ENCODE assay signal across 9 cellular contexts in genomic region chr20:23049933-23050838, GRCh38. TPM values are rescaled to one million over a fixed set of nuclear protein-coding genes. Genes with fewer than 3 reads are reported as not detected.
A peak's percentile ranks its signal among the peaks of the same experiment; 100 is the strongest.
DNase-seq lines count a peak whose midpoint lies in the region; ATAC-seq, FAIRE-seq and TF ChIP-seq lines count a peak whose summit lies in the region.
"Had no signal": no experiment of that assay in that cellular context is flagged by ENCODE, and none has a peak within 500 bp of the region (broad histone marks: within the 10 kb centered on the region; RNA-seq: fewer than 3 reads in every experiment).

No MANE protein-coding gene starts in this region.

- no peak for FAIRE-seq in keratinocyte (lab: Jason Lieb, UNC)
- FAIRE-seq: colon had no signal

- peaks cover 88% of the 10 kb centered on the region for H3K27me3 ChIP-seq in HUES6 (ENCODE audit: control insufficient read depth, insufficient read depth, low read length)
- H3K27me3 ChIP-seq in keratinocyte (ENCODE audit: control insufficient read depth, extremely low read depth, insufficient read depth, low read length), result no peaks in the 10 kb centered on the region

- H3K36me3 Mint-ChIP-seq in brain, result no peaks in the 10 kb centered on the region
- no peaks in the 10 kb centered on the region for H3K36me3 Mint-ChIP-seq in stimulated activated naive B cell treated with anti-CD40 and anti-IgM and Interleukin-4, amounts not matched to agents 10 μg/mL and 1 μg/mL and 100 μg/mL, for 72 hours

- dilution Hi-C loops in keratinocyte (cut with MboI; ENCODE audit: extremely low pct_ligation_motif_present, low sequenced_read_pairs), result loop anchor here (25.0 kb wide), 1 partner anchor 137 kb away; no protein-coding TSS in a partner anchor

- H3K27me3 Mint-ChIP-seq in brain, result peaks cover 88% of the 10 kb centered on the region
- H3K27me3 Mint-ChIP-seq in stimulated activated naive B cell treated with anti-CD40 and anti-IgM and Interleukin-4, amounts not matched to agents 10 μg/mL and 1 μg/mL and 100 μg/mL, for 72 hours, result peaks cover 53 to 63% of the 10 kb centered on the region in 2 donors

- TF ChIP-seq CTCF in brain (conservative IDR thresholded peaks at IDR 0.05) (no peak), keratinocyte (optimal IDR thresholded peaks at IDR 0.05 in 1 of 3, IDR thresholded peaks at IDR 0.05 in 1 of 3, conservative IDR thresholded peaks at IDR 0.05 in 1 of 3; ENCODE audit: extremely low read depth in 1 of 3, insufficient read depth in 2 of 3, low read length in 3 of 3) (peak in 1 of 3 experiments; percentile 16)

- H2AFZ ChIP-seq in keratinocyte (ENCODE audit: control insufficient read depth, low read length), result peak overlapping the region; percentile 89

- H3K9me3 ChIP-seq in HUES6 (ENCODE audit: control insufficient read depth, insufficient read depth, low read depth, low read length), result no peaks in the 10 kb centered on the region
- H3K9me3 ChIP-seq in keratinocyte (ENCODE audit: control insufficient read depth, low read depth, low read length), result no peaks in the 10 kb centered on the region

- ATAC-seq in stimulated activated naive B cell treated with anti-CD40 and anti-IgM and Interleukin-4, amounts not matched to agents 10 μg/mL and 1 μg/mL and 100 μg/mL, for 72 hours (replicated peaks), result no peak
- ATAC-seq in HG02588 (IDR thresholded peaks at IDR 0.05; ENCODE audit: unreplicated experiment) (no peak), GM19452 (IDR thresholded peaks at IDR 0.05; ENCODE audit: unreplicated experiment) (no peak)

- peak overlapping the region; percentile 70 to 88 (median 84) for H3K4me3 Mint-ChIP-seq in brain
- peak overlapping the region; percentile 58 to 65 for H3K4me3 Mint-ChIP-seq in stimulated activated naive B cell treated with anti-CD40 and anti-IgM and Interleukin-4, amounts not matched to agents 10 μg/mL and 1 μg/mL and 100 μg/mL, for 72 hours

- H3K4me1 ChIP-seq in HUES6 (ENCODE audit: control insufficient read depth, insufficient read depth, low read length), result peaks cover 12% of the 10 kb centered on the region
- H3K4me1 ChIP-seq in keratinocyte (ENCODE audit: control insufficient read depth, extremely low read depth, insufficient read depth, low read length), result peaks cover 19% of the 10 kb centered on the region

- no peaks in the 10 kb centered on the region for H3K79me2 ChIP-seq in keratinocyte (ENCODE audit: control insufficient read depth, insufficient read depth, low read length)

- peak overlapping the region; percentile 93 for H3K4me2 ChIP-seq in keratinocyte (ENCODE audit: control insufficient read depth, extremely low read depth, insufficient read depth, low read depth, low read length)

- no peaks in the 10 kb centered on the region for H4K20me1 ChIP-seq in keratinocyte (ENCODE audit: control insufficient read depth, extremely low read depth, insufficient read depth, low read length)

- H3K4me3 ChIP-seq in HUES6 (ENCODE audit: low read depth, low read length), result peak overlapping the region; percentile 65
- H3K4me3 ChIP-seq in keratinocyte (ENCODE audit: control insufficient read depth in 2 of 3, extremely low read depth in 1 of 3, insufficient read depth in 2 of 3, low read depth in 1 of 3, low read length in 3 of 3), result peak overlapping the region; percentile 46 to 72 (median 66)

- H3K27ac Mint-ChIP-seq in brain, result no peak overlapping the region
- H3K27ac Mint-ChIP-seq in stimulated activated naive B cell treated with anti-CD40 and anti-IgM and Interleukin-4, amounts not matched to agents 10 μg/mL and 1 μg/mL and 100 μg/mL, for 72 hours, result peak overlapping the region; percentile 57

- no peak overlapping the region for H3K27ac ChIP-seq in HUES6 (ENCODE audit: low read depth, low read length)
- peak overlapping the region; percentile 64 for H3K27ac ChIP-seq in keratinocyte (ENCODE audit: control insufficient read depth, insufficient read depth, low read length)

- no peaks in the 10 kb centered on the region for H3K9me1 ChIP-seq in keratinocyte (ENCODE audit: control insufficient read depth, extremely low read depth, insufficient read depth, low read length)

- peaks cover 20% of the 10 kb centered on the region for H3K4me1 Mint-ChIP-seq in brain
- peaks cover 6 to 27% of the 10 kb centered on the region in 2 donors for H3K4me1 Mint-ChIP-seq in stimulated activated naive B cell treated with anti-CD40 and anti-IgM and Interleukin-4, amounts not matched to agents 10 μg/mL and 1 μg/mL and 100 μg/mL, for 72 hours

- H3K9ac ChIP-seq in HUES6 (ENCODE audit: low read length) (peak overlapping the region; percentile 23), keratinocyte (ENCODE audit: control insufficient read depth, extremely low read depth, insufficient read depth, low read length) (peak overlapping the region; percentile 73)

- DNase-seq in keratinocyte (ENCODE audit: low read depth, low spot score) (no peak), DMS153 treated with DMSO at 0.1 percent for 48 hours (lab: John Stamatoyannopoulos, UW; ENCODE audit: unreplicated experiment) (no peak)
- DNase-seq in stimulated activated naive B cell treated with anti-CD40 and anti-IgM and Interleukin-4, amounts not matched to agents 10 μg/mL and 1 μg/mL and 100 μg/mL, for 72 hours, result no peak
- no peak for DNase-seq in stimulated activated CD4-positive, alpha-beta T cell treated with anti-CD3 and anti-CD28 coated beads, Interleukin-4, amount 100 ng/mL, for 4 hours

- H3K9me3 Mint-ChIP-seq in brain, result peaks cover 0 to 9% (median 2%) of the 10 kb centered on the region in 5 experiments
- no peaks in the 10 kb centered on the region for H3K9me3 Mint-ChIP-seq in stimulated activated naive B cell treated with anti-CD40 and anti-IgM and Interleukin-4, amounts not matched to agents 10 μg/mL and 1 μg/mL and 100 μg/mL, for 72 hours

- H3K36me3 ChIP-seq in HUES6 (ENCODE audit: control insufficient read depth, insufficient read depth, low read length), result no peaks in the 10 kb centered on the region
- H3K36me3 ChIP-seq in keratinocyte (ENCODE audit: control insufficient read depth in 2 of 2, extremely low read depth in 1 of 2, insufficient read depth in 2 of 2, low read length in 2 of 2), result no peaks in the 10 kb centered on the region

RNA-seq across cellular contexts. Expression of gene THBD, which starts 0.7 kb away (rescaled TPM):
- polyA plus RNA-seq in brain (ENCODE audit: insufficient read depth, low read depth, low replicate concordance) (3.6 TPM), keratinocyte (2.1 to 6.2 TPM (median 4.7 TPM) in 3 replicates)
- polyA plus RNA-seq in keratinocyte (2011; ENCODE audit: low read depth), result 8.9 TPM
- polyA plus RNA-seq in keratinocyte (2011; cell fraction: cytosol; rRNA removed), result 2.0 and 2.1 TPM in 2 replicates
- polyA plus RNA-seq in keratinocyte (2011; cell fraction: nucleus; rRNA removed), result 11.2 and 11.4 TPM in 2 replicates
- 1.9 and 19.0 TPM in 2 replicates for polyA plus RNA-seq in keratinocyte (2012; ENCODE audit: low replicate concordance)
- polyA minus RNA-seq in keratinocyte, result 1.6 to 4.6 TPM (median 3.7 TPM) in 3 replicates
- 3.8 TPM for polyA minus RNA-seq in keratinocyte (2011; cell fraction: cytosol; rRNA and poly(A)+ RNA removed)
- 9.2 and 9.4 TPM in 2 replicates for polyA minus RNA-seq in keratinocyte (2011; cell fraction: nucleus; rRNA and poly(A)+ RNA removed)

RNA-seq across cellular contexts. Expression of gene SSTR4, which starts 15.1 kb away (rescaled TPM):
- polyA plus RNA-seq in brain (ENCODE audit: insufficient read depth, low read depth, low replicate concordance) (not detected), keratinocyte (not detected in 3 replicates)
- not detected for polyA plus RNA-seq in keratinocyte (2011; ENCODE audit: low read depth)
- polyA plus RNA-seq in keratinocyte (2011; cell fraction: cytosol; rRNA removed), result not detected in 2 replicates
- not detected in 2 replicates for polyA plus RNA-seq in keratinocyte (2011; cell fraction: nucleus; rRNA removed)
- not detected in 2 replicates for polyA plus RNA-seq in keratinocyte (2012; ENCODE audit: low replicate concordance)
- polyA minus RNA-seq in keratinocyte, result not detected in 3 replicates
- not detected for polyA minus RNA-seq in keratinocyte (2011; cell fraction: cytosol; rRNA and poly(A)+ RNA removed)
- polyA minus RNA-seq in keratinocyte (2011; cell fraction: nucleus; rRNA and poly(A)+ RNA removed), result not detected in 2 replicates

RNA-seq across cellular contexts. Expression of gene CD93, which starts 35.9 kb away (rescaled TPM):
- polyA plus RNA-seq in brain (ENCODE audit: insufficient read depth, low read depth, low replicate concordance), result 8.5 TPM
- polyA plus RNA-seq in keratinocyte, result 0.01 TPM in 1 of 3 replicates, not detected in the others
- 0.06 TPM for polyA plus RNA-seq in keratinocyte (2011; ENCODE audit: low read depth)
- not detected in 2 replicates for polyA plus RNA-seq in keratinocyte (2011; cell fraction: cytosol; rRNA removed)
- 0.01 and 0.05 TPM in 2 replicates for polyA plus RNA-seq in keratinocyte (2011; cell fraction: nucleus; rRNA removed)
- 0.04 TPM in 1 of 2 replicates, not detected in the other for polyA plus RNA-seq in keratinocyte (2012; ENCODE audit: low replicate concordance)
- 0.03 to 0.16 TPM (median 0.13 TPM) in 3 replicates for polyA minus RNA-seq in keratinocyte
- not detected for polyA minus RNA-seq in keratinocyte (2011; cell fraction: cytosol; rRNA and poly(A)+ RNA removed)
- not detected in 2 replicates for polyA minus RNA-seq in keratinocyte (2011; cell fraction: nucleus; rRNA and poly(A)+ RNA removed)
